9 cellular contexts compared by ENCODE assay signal in the genomic region with DNA sequence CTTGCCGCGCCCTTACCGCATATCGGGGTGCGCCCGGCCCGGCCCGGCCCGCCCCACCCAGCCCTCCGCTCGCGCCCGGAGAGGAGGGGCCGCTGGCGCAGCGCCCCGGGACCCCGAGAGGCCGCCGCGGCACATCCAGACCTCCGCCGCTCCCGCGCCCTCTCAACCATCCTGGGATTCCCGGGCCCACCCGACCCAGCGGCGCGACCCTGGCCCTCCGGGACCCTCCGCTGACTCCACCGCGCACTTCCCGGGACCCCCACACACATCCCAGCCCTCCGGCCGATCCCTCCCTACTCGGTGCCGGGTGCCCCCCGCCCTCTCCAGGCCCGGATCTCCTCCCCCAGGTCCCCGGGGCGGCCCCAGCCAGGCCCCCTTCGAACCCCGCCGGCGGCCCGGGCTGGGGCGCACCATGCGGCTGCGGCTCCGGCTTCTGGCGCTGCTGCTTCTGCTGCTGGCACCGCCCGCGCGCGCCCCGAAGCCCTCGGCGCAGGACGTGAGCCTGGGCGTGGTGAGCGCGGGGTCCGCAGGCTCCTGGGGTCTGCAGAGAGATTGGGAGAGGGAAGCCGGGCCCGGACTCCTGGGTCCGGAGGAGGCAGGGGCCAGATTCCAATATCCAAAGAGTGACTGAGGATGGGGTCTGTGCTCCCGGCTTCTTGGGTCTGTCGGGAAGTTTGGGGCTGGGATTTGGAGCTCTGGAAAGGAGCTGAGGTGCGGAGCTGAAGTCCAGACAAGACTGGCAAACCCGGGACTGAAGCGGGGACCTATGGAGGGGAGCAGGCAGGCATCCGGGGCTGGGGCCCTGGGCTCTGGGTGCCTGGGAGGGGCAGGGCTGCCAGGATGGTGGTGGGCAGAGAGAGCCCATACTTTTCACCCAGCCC. TPM values are rescaled to one million over a fixed set of nuclear protein-coding genes. Genes with fewer than 3 reads are reported as not detected.
DNase-seq lines count a peak whose midpoint lies in the region; ATAC-seq and TF ChIP-seq lines count a peak whose summit lies in the region.
"Had no signal": no experiment of that assay in that cellular context is flagged by ENCODE, and none has a peak within 500 bp of the region (broad histone marks: within the 10 kb centered on the region; RNA-seq: fewer than 3 reads in every experiment).

MMP25 (plus strand) TSS at position 56 of the 881 bp plus-strand sequence; CDS start at position 413, 357 bp downstream.

- H3K9me3 Mint-ChIP-seq in activated CD8-positive, alpha-beta memory T cell treated with anti-CD3 and anti-CD28 coated beads, Interleukin-2, amount 10 ng/mL, durations not matched to agents 7 days and 5 days (ENCODE audit: low read depth): no peaks in the 10 kb centered on the region

- peak; percentile 43 for ATAC-seq in activated CD8-positive, alpha-beta memory T cell treated with anti-CD3 and anti-CD28 coated beads, Interleukin-2, amount 10 ng/mL, durations not matched to agents 7 days and 5 days
- ATAC-seq in left lung: peak; percentile 16
- ATAC-seq in GM18868 (IDR thresholded peaks at IDR 0.05; ENCODE audit: unreplicated experiment): no peak
- no peak for ATAC-seq in GM18505 (IDR thresholded peaks at IDR 0.05; ENCODE audit: unreplicated experiment)

- TF ChIP-seq CTCF in left lung (IDR thresholded peaks at IDR 0.05): no peak
- TF ChIP-seq CTCF in tibial nerve (IDR thresholded peaks at IDR 0.05): no peak

- H3K4me3 Mint-ChIP-seq in activated CD8-positive, alpha-beta memory T cell treated with anti-CD3 and anti-CD28 coated beads, Interleukin-2, amount 10 ng/mL, durations not matched to agents 7 days and 5 days: peak within 1 kb of the TSS; percentile 88

- DNase-seq in activated CD8-positive, alpha-beta memory T cell treated with anti-CD3 and anti-CD28 coated beads, Interleukin-2, amount 10 ng/mL, durations not matched to agents 7 days and 5 days: peak; percentile 61
- DNase-seq in activated CD8-positive, alpha-beta memory T cell treated with anti-CD3 and anti-CD28 coated beads for 24 hours: no peak
- peak; percentile 11 for DNase-seq in astrocyte of the hippocampus (ENCODE audit: low read depth, low spot score)
- DNase-seq in left lung: peak; percentile 32 to 89
- DNase-seq in tibial nerve (ENCODE audit: low spot score in 2 of 2): no peak
- no peak for DNase-seq in MV-4-11 (lab: John Stamatoyannopoulos, UW)
- DNase-seq: NCI-H2081 had no signal

- no peak for TF ChIP-seq EP300 in tibial nerve (IDR thresholded peaks at IDR 0.05)

- H3K4me1 ChIP-seq in left lung (peaks cover 15 to 55% of the 10 kb centered on the region in 2 donors), tibial nerve (peaks cover 0 to 22% (median 15%) of the 10 kb centered on the region in 4 donors)

- H3K27me3 Mint-ChIP-seq in activated CD8-positive, alpha-beta memory T cell treated with anti-CD3 and anti-CD28 coated beads, Interleukin-2, amount 10 ng/mL, durations not matched to agents 7 days and 5 days: peaks cover 10% of the 10 kb centered on the region

- H3K4me3 ChIP-seq in left lung: peak within 1 kb of the TSS; percentile 25 to 61
- H3K4me3 ChIP-seq in tibial nerve: peak within 1 kb of the TSS; percentile 14 to 46 (median 36)

- H3K36me3 ChIP-seq in left lung (no peaks in the 10 kb centered on the region), tibial nerve (no peaks in the 10 kb centered on the region)

- 4 to 5% methylated on average over 16 to 20 of the region's 75 CpGs for WGBS in tibial nerve, 2 donors

- H3K27ac Mint-ChIP-seq in activated CD8-positive, alpha-beta memory T cell treated with anti-CD3 and anti-CD28 coated beads, Interleukin-2, amount 10 ng/mL, durations not matched to agents 7 days and 5 days: peak within 1 kb of the TSS; percentile 83

- H3K9me3 ChIP-seq in left lung: no peaks in the 10 kb centered on the region
- H3K9me3 ChIP-seq in tibial nerve: no peaks in the 10 kb centered on the region

- TF ChIP-seq POLR2A in tibial nerve (IDR thresholded peaks at IDR 0.05): no peak
- no peak for TF ChIP-seq POLR2A in GM18505 (IDR thresholded peaks at IDR 0.05; ENCODE audit: borderline replicate concordance, extremely low read depth, insufficient read depth, insufficient read length)

- peaks cover 54% of the 10 kb centered on the region for H3K4me1 Mint-ChIP-seq in activated CD8-positive, alpha-beta memory T cell treated with anti-CD3 and anti-CD28 coated beads, Interleukin-2, amount 10 ng/mL, durations not matched to agents 7 days and 5 days

- H3K27me3 ChIP-seq in left lung (peaks cover 55 to 87% of the 10 kb centered on the region in 2 donors), tibial nerve (peaks cover 0 to 79% of the 10 kb centered on the region in 2 donors)

- H3K27ac ChIP-seq in left lung (peak within 1 kb of the TSS in 1 of 2 donors; percentile 86), tibial nerve (no peak within 1 kb of the TSS)

- intact Hi-C loops in left lung (cut with DNase I): no loop called here

- CTCF ChIA-PET in activated CD8-positive, alpha-beta memory T cell treated with anti-CD3 and anti-CD28 coated beads, Interleukin-2, amount 10 ng/mL, durations not matched to agents 7 days and 5 days (lab: Charles Lee): interaction anchor here (0.9 to 15.3 kb wide), 13 partner anchors 10 to 120 kb away, joined by 3 to 342 read pairs (median 5); partner anchors contain the start of genes HCFC1R1, IL32, THOC6 and ZNF213

- peaks cover 29% of the 10 kb centered on the region for H3K36me3 Mint-ChIP-seq in activated CD8-positive, alpha-beta memory T cell treated with anti-CD3 and anti-CD28 coated beads, Interleukin-2, amount 10 ng/mL, durations not matched to agents 7 days and 5 days

RNA-seq across cellular contexts. Expression of gene MMP25, which starts in this region (rescaled TPM):
- total RNA-seq in activated CD8-positive, alpha-beta memory T cell treated with anti-CD3 and anti-CD28 coated beads, Interleukin-2, amount 10 ng/mL, durations not matched to agents 7 days and 5 days: 10 to 100 TPM; 34.0 to 88.3 TPM
- 10 to 100 TPM in 1 of 2 donors, 1 to 10 TPM in 1; 2.4 to 91.9 TPM for total RNA-seq in left lung
- total RNA-seq in tibial nerve: under 1 TPM in 2 of 4 donors, not detected in 2; under 0.01 to 0.42 TPM

Comparison
In these comparisons a context has a peak if more than half of its experiments do, and no peak if none do; other contexts are left out.
1. DNase-seq: peak in activated CD8-positive, alpha-beta memory T cell treated with anti-CD3 and anti-CD28 coated beads, Interleukin-2, amount 10 ng/mL, durations not matched to agents 7 days and 5 days (single experiment), astrocyte of the hippocampus (single experiment) and left lung (2 of 2); none in activated CD8-positive, alpha-beta memory T cell treated with anti-CD3 and anti-CD28 coated beads for 24 hours (single experiment), tibial nerve (0 of 2) and MV-4-11 (single experiment).
2. ATAC-seq: peak in activated CD8-positive, alpha-beta memory T cell treated with anti-CD3 and anti-CD28 coated beads, Interleukin-2, amount 10 ng/mL, durations not matched to agents 7 days and 5 days (single experiment) and left lung (single experiment); none in GM18868 (single experiment) and GM18505 (single experiment).